37 cellular contexts compared by ENCODE assay signal in the genomic region with DNA sequence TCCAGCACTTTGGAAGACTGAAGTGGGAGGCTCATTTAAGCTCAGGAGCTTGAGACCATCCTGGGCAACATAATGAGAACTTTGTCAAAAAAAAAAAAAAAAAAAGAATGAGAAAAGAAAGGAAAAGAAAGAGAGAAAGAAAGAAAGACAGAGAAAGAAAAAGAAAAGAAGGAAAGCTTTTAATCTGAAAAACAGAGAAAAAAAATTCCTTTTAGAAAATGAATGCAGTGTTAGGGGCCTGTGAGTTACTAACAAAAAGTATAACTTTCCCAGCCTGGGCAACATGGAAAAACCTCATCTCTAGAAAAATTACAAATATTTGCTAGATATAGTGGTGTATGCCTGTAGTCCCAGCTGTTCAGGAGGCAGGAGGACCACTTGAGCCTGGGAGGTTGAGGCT. TPM values are rescaled to one million over a fixed set of nuclear protein-coding genes. Genes with fewer than 3 reads are reported as not detected.
A peak's percentile ranks its signal among the peaks of the same experiment; 100 is the strongest.
DNase-seq lines count a peak whose midpoint lies in the region; ATAC-seq, FAIRE-seq and TF ChIP-seq lines count a peak whose summit lies in the region.
"Had no signal": no experiment of that assay in that cellular context is flagged by ENCODE, and none has a peak within 500 bp of the region (broad histone marks: within the 10 kb centered on the region; RNA-seq: fewer than 3 reads in every experiment).

No MANE protein-coding gene starts in this region.

- no peak for FAIRE-seq in K562 (lab: Jason Lieb, UNC)
- FAIRE-seq: A204.1, A549, D721Med had no signal

- TF ChIP-seq RAD21 in K562 (CRISPR knock-in tag; conservative IDR thresholded peaks at IDR 0.05 in 1 of 2, IDR thresholded peaks at IDR 0.05 in 1 of 2), result no peak

- no peak for TF ChIP-seq EP300 in K562 (IDR thresholded peaks at IDR 0.05; ENCODE audit: low read length)

- no peaks in the 10 kb centered on the region for H3K4me1 ChIP-seq in HEK293 (ENCODE audit: control insufficient read depth, insufficient read depth, low read length)
- peaks cover 15 to 25% of the 10 kb centered on the region in 2 experiments; a peak in 4 of 5 replicates for H3K4me1 ChIP-seq in K562 (replicated peaks in 1 of 2; ENCODE audit: control insufficient read depth in 2 of 2, insufficient read depth in 2 of 2, low read length in 2 of 2)
- H3K4me1 ChIP-seq: BE2C; BLaER1; BLaER1 treated with 17β-estradiol and CSF1 and Interleukin-3, amounts not matched to agents 10 nM and 100 nM had no signal

- H3K27ac Mint-ChIP-seq in T-helper 17 cell (peak overlapping the region; percentile 29), mesothelial cell of epicardium (peak overlapping the region; percentile 93)
- H3K27ac Mint-ChIP-seq: B cell; CD14-positive monocyte; CD4-positive, alpha-beta memory T cell; CD4-positive, alpha-beta T cell; CD4-positive, CD25-positive, alpha-beta regulatory T cell; CD8-positive, alpha-beta memory T cell; CD8-positive, alpha-beta T cell had no signal

- H3K27me3 Mint-ChIP-seq in T-helper 17 cell (peaks cover 58% of the 10 kb centered on the region), mesothelial cell of epicardium (ENCODE audit: low read depth) (no peaks in the 10 kb centered on the region)

- H3K9ac ChIP-seq in K562 (ENCODE audit: insufficient read depth in 1 of 2, low read depth in 2 of 2, low read length in 2 of 2), result no peak overlapping the region
- H3K9ac ChIP-seq: BLaER1; BLaER1 treated with 17β-estradiol and CSF1 and Interleukin-3, amounts not matched to agents 10 nM and 100 nM had no signal

- H3K9me3 Mint-ChIP-seq in mesothelial cell of epicardium, result peaks cover 14% of the 10 kb centered on the region
- H3K9me3 Mint-ChIP-seq: CD4-positive, alpha-beta T cell; CD8-positive, alpha-beta T cell had no signal

- H3K9me1 ChIP-seq in K562 (ENCODE audit: control insufficient read depth, insufficient read depth, low read length), result no peaks in the 10 kb centered on the region

- H3K36me3 ChIP-seq in HEK293 (ENCODE audit: control insufficient read depth in 2 of 2, insufficient read depth in 1 of 2, low read length in 2 of 2) (no peaks in the 10 kb centered on the region), K562 (ENCODE audit: control insufficient read depth, insufficient read depth, low read length) (no peaks in the 10 kb centered on the region)
- H3K36me3 ChIP-seq: BE2C; BLaER1; BLaER1 treated with 17β-estradiol and CSF1 and Interleukin-3, amounts not matched to agents 10 nM and 100 nM had no signal

- H3K4me2 ChIP-seq in K562 (ENCODE audit: insufficient read depth, low read length), result no peak overlapping the region
- H3K4me2 ChIP-seq: A549; BLaER1; BLaER1 treated with 17β-estradiol and CSF1 and Interleukin-3, amounts not matched to agents 10 nM and 100 nM had no signal

- CTCF ChIA-PET in HEK293 (lab: Yijun Ruan, JAX), result interaction anchor here (0.7 kb wide), 1 partner anchor 10 kb away, joined by 3 read pairs; no protein-coding TSS in a partner anchor
- CTCF ChIA-PET in K562 (lab: Yijun Ruan, JAX; ENCODE audit: low intra/inter-chr PET ratio), result no interaction called here

- BruUV-seq in K562 (replicated peaks; lab: Mats Ljungman, UMichigan), result no TSS peak

- POLR2A ChIA-PET in HEK293 (lab: Yijun Ruan, JAX), result no interaction called here
- POLR2A ChIA-PET in K562 (lab: Yijun Ruan, JAX), result no interaction called here

- H3K4me3 ChIP-seq in HEK293 (ENCODE audit: low read depth, low read length) (no peak overlapping the region), K562 (no peak overlapping the region)
- H3K4me3 ChIP-seq: A549; BLaER1; BLaER1 treated with 17β-estradiol and CSF1 and Interleukin-3, amounts not matched to agents 10 nM and 100 nM had no signal

- TF ChIP-seq CTCF in HEK293 (tag by site-specific recombination; IDR thresholded peaks at IDR 0.05) (no peak), K562 (IDR thresholded peaks at IDR 0.05 in 2 of 3, conservative IDR thresholded peaks at IDR 0.05 in 1 of 3; ENCODE audit: insufficient read depth in 2 of 3, low read depth in 1 of 3, low read length in 3 of 3) (no peak), mesothelial cell of epicardium (IDR thresholded peaks at IDR 0.05; ENCODE audit: unreplicated experiment) (no peak)

- intact Hi-C loops in K562 (cut with micrococcal nuclease), result no loop called here

- H3K27me3 ChIP-seq in K562 (ENCODE audit: control insufficient read depth in 2 of 2, insufficient read depth in 2 of 2, low read length in 2 of 2), result no peaks in the 10 kb centered on the region
- H3K27me3 ChIP-seq: BLaER1; BLaER1 treated with 17β-estradiol and CSF1 and Interleukin-3, amounts not matched to agents 10 nM and 100 nM had no signal

- no peak overlapping the region for H2AFZ ChIP-seq in K562 (ENCODE audit: low read depth, low read length)

- H3K27ac ChIP-seq in HEK293 (ENCODE audit: extremely low read depth, low read depth, low read length) (no peak overlapping the region), K562 (ENCODE audit: extremely low read depth, low read depth, low read length) (no peak overlapping the region)
- H3K27ac ChIP-seq: 22Rv1; A549; BLaER1; BLaER1 treated with 17β-estradiol and CSF1 and Interleukin-3, amounts not matched to agents 10 nM and 100 nM; C4-2B had no signal

- H3K4me1 Mint-ChIP-seq in T-helper 17 cell (no peaks in the 10 kb centered on the region), mesothelial cell of epicardium (peaks cover 53% of the 10 kb centered on the region)
- H3K4me1 Mint-ChIP-seq: B cell; CD14-positive monocyte; CD4-positive, alpha-beta memory T cell; CD4-positive, CD25-positive, alpha-beta regulatory T cell; CD8-positive, alpha-beta memory T cell had no signal

- no peaks in the 10 kb centered on the region for H3K79me2 ChIP-seq in K562 (ENCODE audit: control insufficient read depth, insufficient read depth, low read length)

- H3K36me3 Mint-ChIP-seq in T-helper 17 cell (ENCODE audit: low read depth) (peaks cover 7% of the 10 kb centered on the region), mesothelial cell of epicardium (peaks cover 10% of the 10 kb centered on the region)
- H3K36me3 Mint-ChIP-seq: CD14-positive monocyte; CD4-positive, alpha-beta memory T cell; CD4-positive, CD25-positive, alpha-beta regulatory T cell; CD8-positive, alpha-beta memory T cell; CD8-positive, alpha-beta T cell had no signal

- DNase-seq in T-helper 17 cell (no peak), K562 (ENCODE audit: extremely low read depth in 1 of 4, low spot score in 3 of 4) (no peak), mesothelial cell of epicardium (ENCODE audit: low spot score in 2 of 2, unreplicated experiment in 2 of 2) (no peak), DMS53 treated with DMSO at 0.1 percent for 48 hours (lab: John Stamatoyannopoulos, UW; ENCODE audit: unreplicated experiment) (no peak), SKM-1 treated with dmso at 0.1 percent for 144 hours (lab: John Stamatoyannopoulos, UW; ENCODE audit: unreplicated experiment) (no peak), mucosa of gallbladder (ENCODE audit: low spot score) (no peak)
- no peak for DNase-seq in stimulated activated naive CD4-positive, alpha-beta T cell (lab: John Stamatoyannopoulos, UW)
- DNase-seq: 8988T; ACHN; AML-193; BE2C; C1 segment of cervical spinal cord; Caco-2; Calu3; CD4-positive, alpha-beta memory T cell; CD4-positive, alpha-beta T cell; CD4-positive, CD25-positive, alpha-beta regulatory T cell; CD8-positive, alpha-beta memory T cell; CD8-positive, alpha-beta T cell; COR-L47; DMS 273 treated with DMSO at 0.1 percent for 48 hours; DMS153; DMS53; DMS79; DMS79 treated with DMSO at 0.1 percent for 48 hours; DND-41; EL had no signal

- in situ Hi-C loops in K562 (cut with MboI), result no loop called here

- H3K4me3 Mint-ChIP-seq in T-helper 17 cell (no peak overlapping the region), mesothelial cell of epicardium (no peak overlapping the region)
- H3K4me3 Mint-ChIP-seq: B cell; CD14-positive monocyte; CD4-positive, alpha-beta T cell; CD4-positive, CD25-positive, alpha-beta regulatory T cell; CD8-positive, alpha-beta memory T cell; CD8-positive, alpha-beta T cell had no signal

- TF ChIP-seq POLR2A in K562 (conservative IDR thresholded peaks at IDR 0.05), result no peak

- H4K20me1 ChIP-seq in K562 (replicated peaks; ENCODE audit: control insufficient read depth, insufficient read depth, low read length), result no peaks in the 10 kb centered on the region
- H4K20me1 ChIP-seq: BLaER1; BLaER1 treated with 17β-estradiol and CSF1 and Interleukin-3, amounts not matched to agents 10 nM and 100 nM had no signal

- no peak for ATAC-seq in T-helper 17 cell
- no peak for ATAC-seq in K562
- ATAC-seq: A549; CD8-positive, alpha-beta T cell had no signal

- H3K9me3 ChIP-seq in HEK293 (ENCODE audit: control insufficient read depth, insufficient read depth, low read depth, low read length) (no peaks in the 10 kb centered on the region), T-helper 17 cell (ENCODE audit: control insufficient read depth, low read length, poor library complexity, severe bottlenecking) (no peaks in the 10 kb centered on the region), K562 (replicated peaks; ENCODE audit: control insufficient read depth, insufficient read depth, low read depth, low read length) (no peaks in the 10 kb centered on the region)
- H3K9me3 ChIP-seq: A549; BE2C; BLaER1; BLaER1 treated with 17β-estradiol and CSF1 and Interleukin-3, amounts not matched to agents 10 nM and 100 nM; Caco-2 had no signal

RNA-seq across cellular contexts. Expression of a gene that starts 15.9 kb away (rescaled TPM):
- 1 to 10 TPM; 2.7 to 2.8 TPM for total RNA-seq in T-helper 17 cell
- total RNA-seq in K562 (2011; cell fraction: chromatin; rRNA removed; ENCODE audit: low replicate concordance), result 9.4 and 28.8 TPM in 2 replicates
- total RNA-seq in K562 (2011; cell fraction: nucleolus; rRNA removed), result 6.0 and 9.7 TPM in 2 replicates
- total RNA-seq in K562 (2011; cell fraction: nucleoplasm; rRNA removed), result 10.6 and 11.6 TPM in 2 replicates
- 4.5 and 5.8 TPM in 2 replicates for total RNA-seq in K562 (2014; rRNA removed)
- 8.6 and 8.7 TPM in 2 replicates for total RNA-seq in K562 (2014; rRNA removed; fragmentation: Illumina TruSeq; extraction: Trizol)
- 7.8 and 8.3 TPM in 2 replicates for total RNA-seq in K562 (2015; rRNA removed; fragmentation: Illumina TruSeq; extraction: Trizol)
- 6.0 and 6.4 TPM in 2 replicates for total RNA-seq in K562 (2021)
- 4.9 and 5.5 TPM in 2 replicates for polyA plus RNA-seq in K562 (2011; rRNA removed)
- 1.4 and 2.3 TPM in 2 replicates for polyA plus RNA-seq in K562 (2011; cell fraction: cytosol; rRNA removed)
- polyA plus RNA-seq in K562 (2011; cell fraction: nucleus; rRNA removed), result 3.5 and 4.2 TPM in 2 replicates
- 2.0 and 2.1 TPM in 2 replicates for polyA plus RNA-seq in K562 (2012)
- 3.3 and 3.9 TPM in 2 replicates for polyA plus RNA-seq in K562 (2014; fragmentation: Illumina TruSeq; extraction: Trizol)
- under 1 TPM; 0.39 to 0.77 TPM for polyA plus RNA-seq in K562 (2014; fragmentation: Nextera tagmentation; extraction: Ambion mirVana)
- polyA plus RNA-seq in K562 (2014; rRNA removed), result 2.3 and 2.6 TPM in 2 replicates
- polyA minus RNA-seq in K562 (2011; rRNA and poly(A)+ RNA removed), result 22.0 and 27.4 TPM in 2 replicates
- 7.5 and 8.6 TPM in 2 replicates for polyA minus RNA-seq in K562 (2011; cell fraction: cytosol; rRNA and poly(A)+ RNA removed)
- polyA minus RNA-seq in K562 (2011; cell fraction: nucleus; rRNA and poly(A)+ RNA removed), result 10.0 and 19.5 TPM in 2 replicates
- 40.2 to 42.4 TPM (median 41.7 TPM) in 3 replicates for total RNA-seq in mesothelial cell of epicardium
- 19.8 TPM for total RNA-seq in mucosa of gallbladder
- polyA plus RNA-seq: CD14-positive monocyte had no signal

RNA-seq across cellular contexts. Expression of a gene that starts 42.8 kb away (rescaled TPM):
- total RNA-seq in T-helper 17 cell, result 10 to 100 TPM; 51.5 to 51.7 TPM
- total RNA-seq in K562 (2011; cell fraction: chromatin; rRNA removed; ENCODE audit: low replicate concordance), result 24.3 and 26.2 TPM in 2 replicates
- 10.3 and 16.3 TPM in 2 replicates for total RNA-seq in K562 (2011; cell fraction: nucleolus; rRNA removed)
- 15.6 and 17.2 TPM in 2 replicates for total RNA-seq in K562 (2011; cell fraction: nucleoplasm; rRNA removed)
- 36.1 and 58.6 TPM in 2 replicates for total RNA-seq in K562 (2014; rRNA removed)
- 30.1 and 31.6 TPM in 2 replicates for total RNA-seq in K562 (2014; rRNA removed; fragmentation: Illumina TruSeq; extraction: Trizol)
- 33.2 and 34.7 TPM in 2 replicates for total RNA-seq in K562 (2015; rRNA removed; fragmentation: Illumina TruSeq; extraction: Trizol)
- 33.0 and 34.8 TPM in 2 replicates for total RNA-seq in K562 (2021)
- polyA plus RNA-seq in K562 (2011; rRNA removed), result 36.0 and 38.5 TPM in 2 replicates
- 22.8 and 39.6 TPM in 2 replicates for polyA plus RNA-seq in K562 (2011; cell fraction: cytosol; rRNA removed)
- 40.2 and 52.5 TPM in 2 replicates for polyA plus RNA-seq in K562 (2011; cell fraction: nucleus; rRNA removed)
- polyA plus RNA-seq in K562 (2012), result 32.5 and 34.3 TPM in 2 replicates
- 24.7 and 38.7 TPM in 2 replicates for polyA plus RNA-seq in K562 (2014; fragmentation: Illumina TruSeq; extraction: Trizol)
- 10 to 100 TPM; 17.0 to 22.5 TPM for polyA plus RNA-seq in K562 (2014; fragmentation: Nextera tagmentation; extraction: Ambion mirVana)
- 33.5 and 41.7 TPM in 2 replicates for polyA plus RNA-seq in K562 (2014; rRNA removed)
- polyA minus RNA-seq in K562 (2011; rRNA and poly(A)+ RNA removed), result 12.1 and 14.3 TPM in 2 replicates
- 19.7 and 21.9 TPM in 2 replicates for polyA minus RNA-seq in K562 (2011; cell fraction: cytosol; rRNA and poly(A)+ RNA removed)
- polyA minus RNA-seq in K562 (2011; cell fraction: nucleus; rRNA and poly(A)+ RNA removed), result 13.2 and 14.4 TPM in 2 replicates
- total RNA-seq in mesothelial cell of epicardium, result 44.6 to 48.2 TPM (median 47.4 TPM) in 3 replicates
- 18.6 TPM for total RNA-seq in mucosa of gallbladder

RNA-seq across cellular contexts. Expression of a gene that starts 59.7 kb away (rescaled TPM):
- total RNA-seq in T-helper 17 cell, result 10 to 100 TPM; 49.8 to 51.9 TPM
- total RNA-seq in K562 (2011; cell fraction: chromatin; rRNA removed; ENCODE audit: low replicate concordance), result 15.5 and 25.6 TPM in 2 replicates
- total RNA-seq in K562 (2011; cell fraction: nucleolus; rRNA removed), result 14.5 and 15.4 TPM in 2 replicates
- total RNA-seq in K562 (2011; cell fraction: nucleoplasm; rRNA removed), result 19.9 and 25.6 TPM in 2 replicates
- total RNA-seq in K562 (2014; rRNA removed), result 10.0 and 11.1 TPM in 2 replicates
- 19.4 and 20.4 TPM in 2 replicates for total RNA-seq in K562 (2014; rRNA removed; fragmentation: Illumina TruSeq; extraction: Trizol)
- total RNA-seq in K562 (2015; rRNA removed; fragmentation: Illumina TruSeq; extraction: Trizol), result 16.4 and 18.6 TPM in 2 replicates
- 18.6 and 19.4 TPM in 2 replicates for total RNA-seq in K562 (2021)
- polyA plus RNA-seq in K562 (2011; rRNA removed), result 6.5 and 8.7 TPM in 2 replicates
- polyA plus RNA-seq in K562 (2011; cell fraction: cytosol; rRNA removed), result 4.9 and 5.4 TPM in 2 replicates
- 4.2 and 4.4 TPM in 2 replicates for polyA plus RNA-seq in K562 (2011; cell fraction: nucleus; rRNA removed)
- 8.6 and 11.1 TPM in 2 replicates for polyA plus RNA-seq in K562 (2012)
- polyA plus RNA-seq in K562 (2014; fragmentation: Illumina TruSeq; extraction: Trizol), result 11.8 and 14.7 TPM in 2 replicates
- 10 to 100 TPM; 10.6 to 12.3 TPM for polyA plus RNA-seq in K562 (2014; fragmentation: Nextera tagmentation; extraction: Ambion mirVana)
- polyA plus RNA-seq in K562 (2014; rRNA removed), result 7.8 and 8.0 TPM in 2 replicates
- polyA minus RNA-seq in K562 (2011; rRNA and poly(A)+ RNA removed), result 14.0 and 16.5 TPM in 2 replicates
- 4.9 and 9.2 TPM in 2 replicates for polyA minus RNA-seq in K562 (2011; cell fraction: cytosol; rRNA and poly(A)+ RNA removed)
- polyA minus RNA-seq in K562 (2011; cell fraction: nucleus; rRNA and poly(A)+ RNA removed), result 19.5 and 31.8 TPM in 2 replicates
- 26.9 to 28.4 TPM (median 27.2 TPM) in 3 replicates for total RNA-seq in mesothelial cell of epicardium
- 28.9 TPM for total RNA-seq in mucosa of gallbladder
